In genomic region chr3:135990903-135991302, GRCh38 we compare ENCODE assay signal across 18 cellular contexts.
"Had no signal": no experiment of that assay in that cellular context is flagged by ENCODE, and none has a peak within 500 bp of the region (broad histone marks: within the 10 kb centered on the region; RNA-seq: fewer than 3 reads in every experiment).

No MANE protein-coding gene starts in this region.

- H3K4me1 Mint-ChIP-seq: activated naive CD4-positive, alpha-beta T cell treated with anti-CD3 and anti-CD28 coated beads, Interleukin-2, amount 50 U/mL, for 24 hours; memory B cell; nephron had no signal

- H3K36me3 ChIP-seq: SJCRH30, upper lobe of left lung had no signal

- H3K9me3 Mint-ChIP-seq: activated naive CD4-positive, alpha-beta T cell treated with anti-CD3 and anti-CD28 coated beads, Interleukin-2, amount 50 U/mL, for 24 hours; nephron had no signal

- H3K4me3 ChIP-seq: SJCRH30, upper lobe of left lung had no signal

- DNase-seq: activated CD4-positive, alpha-beta T cell treated with anti-CD3 and anti-CD28 coated beads, Interleukin-2, amount 50 U/mL, for 4 hours; activated T-cell treated with anti-CD3 and anti-CD28 coated beads, Interleukin-2, amount 50 U/mL, for 1 hour; erythroblast; foreskin fibroblast; head of caudate nucleus; occipital lobe; SJCRH30; small intestine; stimulated activated naive CD4-positive, alpha-beta T cell treated with Interleukin-2 at 50 U/mL for 16 hours; SW 1271; upper lobe of left lung had no signal

- ATAC-seq: activated CD4-positive, CD25-positive, alpha-beta regulatory T cell treated with anti-CD3 and anti-CD28 coated beads, Interleukin-2, amount 50 U/mL, for 24 hours; left lobe of liver had no signal

- H3K27ac ChIP-seq: SJCRH30, upper lobe of left lung had no signal

- FAIRE-seq: colon, islet of Langerhans, small intestine had no signal

- H3K4me1 ChIP-seq: SJCRH30, upper lobe of left lung had no signal

- H3K4me3 Mint-ChIP-seq: activated naive CD4-positive, alpha-beta T cell treated with anti-CD3 and anti-CD28 coated beads, Interleukin-2, amount 50 U/mL, for 24 hours; memory B cell; nephron had no signal

- H3K27ac Mint-ChIP-seq: activated naive CD4-positive, alpha-beta T cell treated with anti-CD3 and anti-CD28 coated beads, Interleukin-2, amount 50 U/mL, for 24 hours; memory B cell had no signal

- H3K27me3 ChIP-seq: SJCRH30, upper lobe of left lung had no signal

- H3K9me3 ChIP-seq: SJCRH30, upper lobe of left lung had no signal

- H3K36me3 Mint-ChIP-seq: activated naive CD4-positive, alpha-beta T cell treated with anti-CD3 and anti-CD28 coated beads, Interleukin-2, amount 50 U/mL, for 24 hours; memory B cell had no signal
